1 cellular context compared by ENCODE assay signal in the genomic region with DNA sequence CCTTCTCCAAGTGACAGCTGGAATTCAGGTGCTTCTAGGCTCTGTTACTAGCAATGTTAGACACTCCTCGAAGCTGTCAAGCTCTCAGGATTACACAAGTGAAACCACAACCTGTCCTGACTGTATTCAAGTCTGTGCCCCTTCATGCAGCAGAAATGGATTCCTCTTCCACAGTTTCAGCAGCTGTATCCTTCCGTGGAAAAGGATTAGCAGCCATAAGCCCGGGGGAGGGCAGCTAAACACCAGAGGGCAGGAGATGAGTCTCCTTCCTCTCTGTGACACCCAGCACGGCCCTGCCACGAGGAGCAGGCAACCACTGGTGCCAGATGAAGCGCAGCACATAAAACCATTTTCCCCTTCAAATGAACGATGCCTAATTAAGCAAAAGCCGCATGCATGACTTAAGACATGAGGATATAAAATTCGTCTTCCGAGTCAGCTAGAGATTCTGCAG.
TF ChIP-seq lines count a peak whose summit lies in the region.

No MANE protein-coding gene starts in this region.

TF ChIP-seq in IMR-90, 13 proteins besides CTCF, POLR2A, EP300 and RAD21:
- TF ChIP-seq MAZ (IDR thresholded peaks at IDR 0.05; ENCODE audit: borderline replicate concordance, low read depth, low read length) (no peak), NFE2L2 (IDR thresholded peaks at IDR 0.05; ENCODE audit: low read depth, low read length) (no peak), FOS (IDR thresholded peaks at IDR 0.05; ENCODE audit: low read depth, low read length) (no peak), SMC3 (IDR thresholded peaks at IDR 0.05; ENCODE audit: low read depth, low read length) (0 out of 2 replicates have a peak, but pooled peaks have one; percentile 23), CHD1 (IDR thresholded peaks at IDR 0.05; ENCODE audit: low read depth, low read length) (no peak), USF2 (IDR thresholded peaks at IDR 0.05; ENCODE audit: low read depth, low read length) (no peak), MAFK (IDR thresholded peaks at IDR 0.05; ENCODE audit: low read depth, low read length) (no peak), CEBPB (IDR thresholded peaks at IDR 0.05; ENCODE audit: low read depth, low read length) (no peak), RFX5 (IDR thresholded peaks at IDR 0.05; ENCODE audit: low read depth, low read length) (no peak), MXI1 (IDR thresholded peaks at IDR 0.05; ENCODE audit: borderline replicate concordance, low read depth, low read length) (0 out of 2 replicates have a peak, but pooled peaks have one; percentile 68)
